Comparison of ENCODE assay signal across 8 cellular contexts in genomic region chr21:34367320-34367935, GRCh38. TPM values are rescaled to one million over a fixed set of nuclear protein-coding genes. Genes with fewer than 3 reads are reported as not detected.
DNase-seq lines count a peak whose midpoint lies in the region; ATAC-seq and TF ChIP-seq lines count a peak whose summit lies in the region.

No MANE protein-coding gene starts in this region.

- peaks cover 8 to 20% of the 10 kb centered on the region in 2 donors for H3K27me3 Mint-ChIP-seq in stimulated activated naive B cell treated with anti-CD40 and anti-IgM and Interleukin-4, amounts not matched to agents 10 μg/mL and 1 μg/mL and 100 μg/mL, for 72 hours

- no peaks in the 10 kb centered on the region for H3K36me3 ChIP-seq in breast epithelium

- peak; percentile 61 to 67 for ATAC-seq in stimulated activated naive B cell treated with anti-CD40 and anti-IgM and Interleukin-4, amounts not matched to agents 10 μg/mL and 1 μg/mL and 100 μg/mL, for 72 hours (replicated peaks)
- ATAC-seq in GM21447 (IDR thresholded peaks at IDR 0.05; ENCODE audit: unreplicated experiment), result no peak

- H3K9me3 ChIP-seq in breast epithelium, result no peaks in the 10 kb centered on the region

- H3K27ac ChIP-seq in breast epithelium, result peak overlapping the region in 1 of 2 donors; percentile 29

- intact Hi-C loops in breast epithelium (cut with DNase I; ENCODE audit: low total_unique reads), result no loop called here

- TF ChIP-seq CTCF in breast epithelium (IDR thresholded peaks at IDR 0.05), result peak; percentile 29 to 74 (median 59)

- no peak overlapping the region for H3K4me3 ChIP-seq in breast epithelium

- no peaks in the 10 kb centered on the region for H3K9me3 Mint-ChIP-seq in stimulated activated naive B cell treated with anti-CD40 and anti-IgM and Interleukin-4, amounts not matched to agents 10 μg/mL and 1 μg/mL and 100 μg/mL, for 72 hours

- DNase-seq in SIG-M5 treated with dmso at 0.1 percent for 504 hours (lab: John Stamatoyannopoulos, UW; ENCODE audit: unreplicated experiment) (peak; percentile 86), SIG-M5 (lab: John Stamatoyannopoulos, UW) (no peak), MV-4-11 (lab: John Stamatoyannopoulos, UW) (peak; percentile 71), SK-N-DZ (ENCODE audit: low spot score) (peak; percentile 52), breast epithelium (ENCODE audit: low spot score in 2 of 2) (peak in 1 of 2 donors; percentile 75), kidney tubule cell (ENCODE audit: low spot score) (peak; percentile 69)
- no peak for DNase-seq in stimulated activated naive B cell treated with anti-CD40 and anti-IgM and Interleukin-4, amounts not matched to agents 10 μg/mL and 1 μg/mL and 100 μg/mL, for 72 hours

- no peaks in the 10 kb centered on the region for H3K4me1 Mint-ChIP-seq in stimulated activated naive B cell treated with anti-CD40 and anti-IgM and Interleukin-4, amounts not matched to agents 10 μg/mL and 1 μg/mL and 100 μg/mL, for 72 hours

- H3K27ac Mint-ChIP-seq in stimulated activated naive B cell treated with anti-CD40 and anti-IgM and Interleukin-4, amounts not matched to agents 10 μg/mL and 1 μg/mL and 100 μg/mL, for 72 hours, result no peak overlapping the region

- H3K36me3 Mint-ChIP-seq in stimulated activated naive B cell treated with anti-CD40 and anti-IgM and Interleukin-4, amounts not matched to agents 10 μg/mL and 1 μg/mL and 100 μg/mL, for 72 hours, result no peaks in the 10 kb centered on the region

- TF ChIP-seq POLR2A in breast epithelium (IDR thresholded peaks at IDR 0.05), result no peak

- H3K4me3 Mint-ChIP-seq in stimulated activated naive B cell treated with anti-CD40 and anti-IgM and Interleukin-4, amounts not matched to agents 10 μg/mL and 1 μg/mL and 100 μg/mL, for 72 hours, result no peak overlapping the region

- no peaks in the 10 kb centered on the region for H3K4me1 ChIP-seq in breast epithelium

- no peaks in the 10 kb centered on the region for H3K27me3 ChIP-seq in breast epithelium

RNA-seq across cellular contexts. Expression of gene KCNE2, which starts 3.6 kb away (rescaled TPM):
- not detected in 2 replicates for polyA plus RNA-seq in SK-N-DZ (2014; cell fraction: cytosol; rRNA removed)
- polyA plus RNA-seq in SK-N-DZ (2014; cell fraction: nucleus; rRNA removed), result 0.30 TPM in 1 of 2 replicates, not detected in the other
- total RNA-seq in breast epithelium, result under 1 TPM in 1 of 3 donors, not detected in 2; 0.66 TPM

RNA-seq across cellular contexts. Expression of gene SMIM11, which starts 7.9 kb away (rescaled TPM):
- 6.6 and 28.3 TPM in 2 replicates for polyA plus RNA-seq in SK-N-DZ (2014; cell fraction: cytosol; rRNA removed)
- 3.4 and 12.5 TPM in 2 replicates for polyA plus RNA-seq in SK-N-DZ (2014; cell fraction: nucleus; rRNA removed)
- total RNA-seq in breast epithelium, result 10 to 100 TPM in 2 of 3 donors, 1 to 10 TPM in 1; 8.2 to 22.5 (median 16.4) TPM

RNA-seq across cellular contexts. Expression of gene SMIM34, which starts 56.3 kb away (rescaled TPM):
- polyA plus RNA-seq in SK-N-DZ (2014; cell fraction: cytosol; rRNA removed), result not detected in 2 replicates
- polyA plus RNA-seq in SK-N-DZ (2014; cell fraction: nucleus; rRNA removed), result not detected in 2 replicates
- total RNA-seq in breast epithelium, result not detected

Comparison
In these comparisons a context has a peak if more than half of its experiments do, and no peak if none do; other contexts are left out.
1. DNase-seq: peak in SIG-M5 treated with dmso at 0.1 percent for 504 hours (single experiment), MV-4-11 (single experiment), SK-N-DZ (single experiment) and kidney tubule cell (single experiment); none in SIG-M5 (single experiment) and stimulated activated naive B cell treated with anti-CD40 and anti-IgM and Interleukin-4, amounts not matched to agents 10 μg/mL and 1 μg/mL and 100 μg/mL, for 72 hours (single experiment).